8 cellular contexts compared by ENCODE assay signal in the genomic region with DNA sequence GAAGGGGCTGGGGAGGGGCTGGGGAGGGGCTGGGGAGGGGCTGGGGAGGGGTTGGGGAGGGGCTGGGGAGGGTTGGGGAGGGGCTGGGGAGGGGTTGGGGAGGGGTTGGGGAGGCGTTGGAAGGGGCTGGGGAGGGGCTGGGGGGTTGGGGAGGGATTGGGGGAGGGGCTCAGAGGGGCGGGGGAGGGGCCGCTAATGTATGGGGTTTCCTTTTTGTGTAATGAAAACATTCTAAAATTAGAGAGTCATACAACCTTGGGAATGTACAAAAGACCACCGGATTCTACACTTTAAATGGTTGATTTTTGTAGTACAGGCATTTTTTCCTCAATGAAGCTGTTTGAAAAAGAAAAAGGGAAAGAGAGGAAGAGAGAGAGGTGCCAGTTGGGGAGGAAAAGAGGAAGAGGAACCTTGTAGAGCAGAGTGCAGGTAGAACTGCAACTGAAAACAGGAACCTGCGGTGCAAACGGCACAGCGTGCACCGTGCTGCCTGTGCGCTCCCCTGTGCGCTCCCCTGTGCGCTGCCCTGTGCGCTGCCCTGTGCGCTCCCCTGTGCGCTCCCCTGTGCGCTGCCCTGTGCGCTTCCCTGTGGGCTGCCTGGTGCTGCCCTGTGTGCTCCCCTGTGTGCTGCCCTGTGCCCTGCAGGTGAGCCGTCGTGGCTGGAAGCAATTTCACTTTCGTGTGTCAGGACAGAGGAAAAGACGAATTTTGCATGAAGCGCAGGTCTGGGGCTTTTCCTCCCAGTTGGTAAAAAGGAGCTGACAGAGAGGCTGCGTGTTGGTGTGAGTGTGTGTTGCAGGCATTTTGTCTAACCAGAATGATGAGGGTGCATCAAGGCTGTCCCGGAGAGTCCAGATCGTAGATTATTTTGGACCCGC. TPM values are rescaled to one million over a fixed set of nuclear protein-coding genes. Genes with fewer than 3 reads are reported as not detected.
A peak's percentile ranks its signal among the peaks of the same experiment; 100 is the strongest.
DNase-seq lines count a peak whose midpoint lies in the region; ATAC-seq and TF ChIP-seq lines count a peak whose summit lies in the region.

No MANE protein-coding gene starts in this region.

- peak; percentile 81 for ATAC-seq in GM21390 (IDR thresholded peaks at IDR 0.05; ENCODE audit: unreplicated experiment)
- no peak for ATAC-seq in omental fat pad (ENCODE audit: low FRiP score)

- H3K4me3 Mint-ChIP-seq in CD8-positive, alpha-beta memory T cell = peak overlapping the region in 6 of 7 donors; percentile 1 to 71 (median 49)
- H3K4me3 Mint-ChIP-seq in glutamatergic neuron (ENCODE audit: unreplicated experiment) = peak overlapping the region; percentile 84

- H3K9me3 Mint-ChIP-seq in CD8-positive, alpha-beta memory T cell = peaks cover 0 to under 1% (median 0%) of the 10 kb centered on the region in 5 donors
- H3K9me3 Mint-ChIP-seq in glutamatergic neuron (ENCODE audit: unreplicated experiment) = peaks cover 11% of the 10 kb centered on the region

- TF ChIP-seq POLR2A in NB4 (IDR thresholded peaks at IDR 0.05; ENCODE audit: extremely low read depth, insufficient read length) = no peak

- POLR2A ChIA-PET in CD8-positive, alpha-beta memory T cell (lab: Charles Lee) = no interaction called here

- H3K27me3 Mint-ChIP-seq in CD8-positive, alpha-beta memory T cell = peaks cover 25 to 50% of the 10 kb centered on the region in 2 donors
- peaks cover 5% of the 10 kb centered on the region for H3K27me3 Mint-ChIP-seq in glutamatergic neuron (ENCODE audit: unreplicated experiment)

- CTCF ChIA-PET in CD8-positive, alpha-beta memory T cell (lab: Charles Lee) = no interaction called here

- H3K4me3 ChIP-seq in CD8-positive, alpha-beta memory T cell (ENCODE audit: low read length) = no peak overlapping the region
- H3K4me3 ChIP-seq in NB4 (ENCODE audit: low read depth, low read length) = no peak overlapping the region

- H3K36me3 Mint-ChIP-seq in CD8-positive, alpha-beta memory T cell = no peaks in the 10 kb centered on the region
- H3K36me3 Mint-ChIP-seq in glutamatergic neuron (ENCODE audit: unreplicated experiment) = peaks cover 12% of the 10 kb centered on the region

- H3K4me1 ChIP-seq in CD8-positive, alpha-beta memory T cell (ENCODE audit: insufficient read depth, low read length) = peaks cover 8% of the 10 kb centered on the region

- H3K27ac ChIP-seq in CD8-positive, alpha-beta memory T cell (ENCODE audit: low read depth, low read length) = no peak overlapping the region

- H3K27me3 ChIP-seq in CD8-positive, alpha-beta memory T cell (ENCODE audit: insufficient read depth, low read length, poor library complexity, severe bottlenecking) = peaks cover 10% of the 10 kb centered on the region

- H3K27ac Mint-ChIP-seq in CD8-positive, alpha-beta memory T cell = peak overlapping the region in 3 of 8 donors; percentile 43 to 88 (median 67)
- H3K27ac Mint-ChIP-seq in glutamatergic neuron (ENCODE audit: unreplicated experiment) = no peak overlapping the region

- peaks cover 21 to 36% (median 30%) of the 10 kb centered on the region in 3 donors for H3K4me1 Mint-ChIP-seq in CD8-positive, alpha-beta memory T cell
- H3K4me1 Mint-ChIP-seq in glutamatergic neuron (ENCODE audit: low read depth, unreplicated experiment) = peaks cover 19% of the 10 kb centered on the region

- no peak for TF ChIP-seq CTCF in NB4 (IDR thresholded peaks at IDR 0.05; ENCODE audit: low read depth, low read length)
- no peak for TF ChIP-seq CTCF in glutamatergic neuron (IDR thresholded peaks at IDR 0.05; ENCODE audit: partially characterized antibody, unreplicated experiment)
- TF ChIP-seq CTCF in omental fat pad (IDR thresholded peaks at IDR 0.05) = no peak

- H3K9me3 ChIP-seq in CD8-positive, alpha-beta memory T cell (ENCODE audit: low read length) = no peaks in the 10 kb centered on the region

- H3K36me3 ChIP-seq in CD8-positive, alpha-beta memory T cell (ENCODE audit: insufficient read depth, low read length) = no peaks in the 10 kb centered on the region

- DNase-seq in CD8-positive, alpha-beta memory T cell = peak in 1 of 5 donors; percentile 13
- peak; percentile 91 for DNase-seq in NB4 (ENCODE audit: low read depth)
- peak; percentile 23 for DNase-seq in glutamatergic neuron
- no peak for DNase-seq in omental fat pad (ENCODE audit: low spot score)
- no peak for DNase-seq in SHP77 (lab: John Stamatoyannopoulos, UW)
- no peak for DNase-seq in occipital lobe (lab: John Stamatoyannopoulos, UW)
- DNase-seq in DMS 273 (lab: John Stamatoyannopoulos, UW; ENCODE audit: unreplicated experiment) = no peak

RNA-seq across cellular contexts. Expression of gene METRNL, which starts 40.8 kb away (rescaled TPM):
- 10 to 100 TPM; 22.3 to 22.9 TPM for total RNA-seq in CD8-positive, alpha-beta memory T cell
- 2.6 TPM for polyA plus RNA-seq in CD8-positive, alpha-beta memory T cell
- total RNA-seq in glutamatergic neuron (ENCODE audit: unreplicated experiment) (47.1 TPM), omental fat pad (100 to 1,000 TPM in 2 of 4 donors, 10 to 100 TPM in 2; 68.4 to 271 (median 99.9) TPM), occipital lobe (22.3 TPM)

Comparison
In these comparisons a context has a peak if more than half of its experiments do, and no peak if none do; other contexts are left out.
1. DNase-seq: peak in NB4 (single experiment) and glutamatergic neuron (single experiment); none in omental fat pad (single experiment), SHP77 (0 of 2), occipital lobe (single experiment) and DMS 273 (single experiment).